ENCODE assay signal across 8 cellular contexts in genomic region chr3:11642455-11643162, GRCh38. TPM values are rescaled to one million over a fixed set of nuclear protein-coding genes. Genes with fewer than 3 reads are reported as not detected.
A peak's percentile ranks its signal among the peaks of the same experiment; 100 is the strongest.
DNase-seq lines count a peak whose midpoint lies in the region; ATAC-seq and TF ChIP-seq lines count a peak whose summit lies in the region.

No MANE protein-coding gene starts in this region.

- peak overlapping the region; percentile 98 for H3K27ac Mint-ChIP-seq in activated naive CD4-positive, alpha-beta T cell treated with anti-CD3 and anti-CD28 coated beads, Interleukin-2, amount 50 U/mL, for 24 hours

- TF ChIP-seq POLR2A in ovary (IDR thresholded peaks at IDR 0.05) (peak; percentile 16), tibial nerve (IDR thresholded peaks at IDR 0.05) (peak; percentile 20 to 54)

- H3K4me1 Mint-ChIP-seq in activated naive CD4-positive, alpha-beta T cell treated with anti-CD3 and anti-CD28 coated beads, Interleukin-2, amount 50 U/mL, for 24 hours, result peaks cover 54% of the 10 kb centered on the region

- DNase-seq in DMS114 treated with DMSO at 0.1 percent for 48 hours (lab: John Stamatoyannopoulos, UW; ENCODE audit: unreplicated experiment) (peak; percentile 41), HT1080 (ENCODE audit: low read depth) (peak; percentile 84), SK-MEL-5 (ENCODE audit: low read depth, low spot score) (peak; percentile 78), head of caudate nucleus (peak; percentile 37 to 92 (median 81)), ovary (peak; percentile 83 to 86 (median 85)), tibial nerve (ENCODE audit: low spot score in 2 of 2) (peak; percentile 64 to 68)

- in situ Hi-C loops in SK-MEL-5 (cut with HindIII; ENCODE audit: low pct_unique_long_range_greater_than_20kb, low sequenced_read_pairs), result no loop called here

- TF ChIP-seq CTCF in ovary (IDR thresholded peaks at IDR 0.05) (peak in 1 of 3 donors; percentile 28), tibial nerve (IDR thresholded peaks at IDR 0.05) (peak in 2 of 5 experiments; percentile 43 to 46)

- H3K27me3 ChIP-seq in ovary (no peaks in the 10 kb centered on the region), tibial nerve (no peaks in the 10 kb centered on the region)

- peak overlapping the region; percentile 100 for H3K4me3 Mint-ChIP-seq in activated naive CD4-positive, alpha-beta T cell treated with anti-CD3 and anti-CD28 coated beads, Interleukin-2, amount 50 U/mL, for 24 hours

- H3K27me3 Mint-ChIP-seq in activated naive CD4-positive, alpha-beta T cell treated with anti-CD3 and anti-CD28 coated beads, Interleukin-2, amount 50 U/mL, for 24 hours, result no peaks in the 10 kb centered on the region

- intact Hi-C loops in head of caudate nucleus (cut with DNase I) (loop anchor here (5.0 kb wide), 1 partner anchor 50 kb away; no protein-coding TSS in a partner anchor), ovary (cut with DNase I) (loop anchor here (5.0 to 10.0 kb wide), 5 partner anchors 40 to 260 kb away; no protein-coding TSS in a partner anchor)

- no peaks in the 10 kb centered on the region for H3K9me3 Mint-ChIP-seq in activated naive CD4-positive, alpha-beta T cell treated with anti-CD3 and anti-CD28 coated beads, Interleukin-2, amount 50 U/mL, for 24 hours

- no peaks in the 10 kb centered on the region for H3K9me3 ChIP-seq in ovary
- no peaks in the 10 kb centered on the region for H3K9me3 ChIP-seq in tibial nerve

- TF ChIP-seq EP300 in ovary (IDR thresholded peaks at IDR 0.05), result peak; percentile 36
- TF ChIP-seq EP300 in tibial nerve (IDR thresholded peaks at IDR 0.05), result peak in 1 of 2 donors; percentile 87

- H3K36me3 ChIP-seq in ovary, result no peaks in the 10 kb centered on the region
- no peaks in the 10 kb centered on the region for H3K36me3 ChIP-seq in tibial nerve

- 0 to 1% (median 0%) methylated on average over 39 to 41 of the region's 41 CpGs for WGBS in ovary, 3 donors
- WGBS in tibial nerve, 2 donors, result 0% methylated on average over 26 to 31 of the region's 41 CpGs

- H3K4me3 ChIP-seq in ovary (peak overlapping the region; percentile 42), tibial nerve (peak overlapping the region; percentile 58 to 69 (median 64))

- peak; percentile 68 for ATAC-seq in GM21381 (IDR thresholded peaks at IDR 0.05; ENCODE audit: unreplicated experiment)

- H3K4me1 ChIP-seq in ovary (ENCODE audit: insufficient read depth), result peaks cover 21% of the 10 kb centered on the region
- peaks cover 0 to 44% (median 23%) of the 10 kb centered on the region in 4 donors for H3K4me1 ChIP-seq in tibial nerve

- peaks cover 2% of the 10 kb centered on the region for H3K36me3 Mint-ChIP-seq in activated naive CD4-positive, alpha-beta T cell treated with anti-CD3 and anti-CD28 coated beads, Interleukin-2, amount 50 U/mL, for 24 hours

- peak overlapping the region; percentile 77 to 91 for H3K27ac ChIP-seq in ovary
- peak overlapping the region; percentile 85 to 97 (median 92) for H3K27ac ChIP-seq in tibial nerve

RNA-seq across cellular contexts. Expression of gene VGLL4, which starts 1.1 kb away (rescaled TPM):
- 40.3 and 57.4 TPM in 2 replicates for total RNA-seq in HT1080 (2014; rRNA removed; shearing (Covaris generic))
- 56.4 and 67.5 TPM in 2 replicates for polyA plus RNA-seq in HT1080 (2015; cell fraction: cytosol; rRNA removed)
- polyA plus RNA-seq in HT1080 (2015; cell fraction: nucleus; rRNA removed), result 106 and 110 TPM in 2 replicates
- 90.5 and 104 TPM in 2 replicates for total RNA-seq in SK-MEL-5 (2014; rRNA removed; shearing (Covaris generic))
- polyA plus RNA-seq in SK-MEL-5 (2015; cell fraction: cytosol; rRNA removed), result 154 and 161 TPM in 2 replicates
- 63.5 and 63.6 TPM in 2 replicates for polyA plus RNA-seq in SK-MEL-5 (2015; cell fraction: nucleus; rRNA removed)
- total RNA-seq in ovary (100 to 1,000 TPM in 6 of 7 donors, 10 to 100 TPM in 1; 80.5 to 120 (median 106) TPM), tibial nerve (100 to 1,000 TPM; 106 to 205 (median 110) TPM)
- 100 to 1,000 TPM in 1 of 2 donors, 10 to 100 TPM in 1; 73.2 to 110 TPM for polyA plus RNA-seq in ovary

Comparison
In these comparisons a context has a peak if more than half of its experiments do, and no peak if none do; other contexts are left out.
1. Peak in every context shown above with its lines: DNase-seq, ATAC-seq, H3K4me3 ChIP-seq and H3K27ac ChIP-seq.